8 cellular contexts compared by ENCODE assay signal in genomic region chr4:37648084-37648817, GRCh38. TPM values are rescaled to one million over a fixed set of nuclear protein-coding genes. Genes with fewer than 3 reads are reported as not detected.
DNase-seq lines count a peak whose midpoint lies in the region; ATAC-seq and TF ChIP-seq lines count a peak whose summit lies in the region.

No MANE protein-coding gene starts in this region.

- TF ChIP-seq CTCF in endodermal cell (conservative IDR thresholded peaks at IDR 0.05) (no peak), omental fat pad (IDR thresholded peaks at IDR 0.05) (no peak)

- no peak overlapping the region for H3K4me3 Mint-ChIP-seq in endodermal cell
- H3K4me3 Mint-ChIP-seq in activated CD8-positive, alpha-beta T cell treated with anti-CD3 and anti-CD28 coated beads, Interleukin-2, amount 10 ng/mL, durations not matched to agents 7 days and 5 days: no peak overlapping the region

- CTCF ChIA-PET in activated CD8-positive, alpha-beta T cell treated with anti-CD3 and anti-CD28 coated beads, Interleukin-2, amount 10 ng/mL, durations not matched to agents 7 days and 5 days (lab: Charles Lee): no interaction called here

- DNase-seq in EH (ENCODE audit: low read depth) (peak; percentile 93), NCI-H460 (ENCODE audit: extremely low read depth, low read depth) (peak; percentile 88), endodermal cell (peak; percentile 89), omental fat pad (ENCODE audit: low spot score) (peak; percentile 28), NCI-H1092 (lab: John Stamatoyannopoulos, UW) (no peak)
- no peak for DNase-seq in activated CD8-positive, alpha-beta T cell treated with anti-CD3 and anti-CD28 coated beads, Interleukin-2, amount 10 ng/mL, durations not matched to agents 7 days and 5 days
- no peak for DNase-seq in stimulated activated naive CD4-positive, alpha-beta T cell (lab: John Stamatoyannopoulos, UW)

- WGBS in endodermal cell (ENCODE audit: insufficient coverage in 1 of 2, insufficient read length in 1 of 2), 2 experiments: 75 to 94% methylated on average over 6 to 8 of the region's 8 CpGs

- peaks cover 2% of the 10 kb centered on the region for H3K27me3 Mint-ChIP-seq in endodermal cell (ENCODE audit: insufficient read depth)
- H3K27me3 Mint-ChIP-seq in activated CD8-positive, alpha-beta T cell treated with anti-CD3 and anti-CD28 coated beads, Interleukin-2, amount 10 ng/mL, durations not matched to agents 7 days and 5 days (ENCODE audit: low read depth): no peaks in the 10 kb centered on the region

- H3K36me3 Mint-ChIP-seq in endodermal cell (ENCODE audit: low read depth): peaks cover 15% of the 10 kb centered on the region
- H3K36me3 Mint-ChIP-seq in activated CD8-positive, alpha-beta T cell treated with anti-CD3 and anti-CD28 coated beads, Interleukin-2, amount 10 ng/mL, durations not matched to agents 7 days and 5 days (ENCODE audit: low read depth): peaks cover 68% of the 10 kb centered on the region

- no peak overlapping the region for H3K27ac ChIP-seq in endodermal cell (ENCODE audit: low read depth, low read length)

- H3K36me3 ChIP-seq in endodermal cell (ENCODE audit: control insufficient read depth, insufficient read depth, low read length): peaks cover 9% of the 10 kb centered on the region

- no peak overlapping the region for H3K4me3 ChIP-seq in endodermal cell (ENCODE audit: low read length)

- H3K9ac ChIP-seq in endodermal cell (ENCODE audit: extremely low read depth, low read length, poor library complexity, severe bottlenecking): no peak overlapping the region

- ATAC-seq in omental fat pad (ENCODE audit: low FRiP score) (peak; percentile 96), HG02798 (IDR thresholded peaks at IDR 0.05; ENCODE audit: poor library complexity, unreplicated experiment) (no peak)
- no peak for ATAC-seq in activated CD8-positive, alpha-beta T cell treated with anti-CD3 and anti-CD28 coated beads, Interleukin-2, amount 10 ng/mL, durations not matched to agents 7 days and 5 days

- H3K27me3 ChIP-seq in endodermal cell (ENCODE audit: control insufficient read depth, insufficient read depth, low read length, poor library complexity, severe bottlenecking): no peaks in the 10 kb centered on the region

- peaks cover 8% of the 10 kb centered on the region for H3K4me1 ChIP-seq in endodermal cell (ENCODE audit: control insufficient read depth, insufficient read depth, low read length)

- H3K9me3 Mint-ChIP-seq in endodermal cell: no peaks in the 10 kb centered on the region
- H3K9me3 Mint-ChIP-seq in activated CD8-positive, alpha-beta T cell treated with anti-CD3 and anti-CD28 coated beads, Interleukin-2, amount 10 ng/mL, durations not matched to agents 7 days and 5 days (ENCODE audit: insufficient read depth): no peaks in the 10 kb centered on the region

- POLR2A ChIA-PET in activated CD8-positive, alpha-beta T cell treated with anti-CD3 and anti-CD28 coated beads, Interleukin-2, amount 10 ng/mL, durations not matched to agents 7 days and 5 days (lab: Charles Lee): no interaction called here

- H3K27ac Mint-ChIP-seq in endodermal cell: peak overlapping the region; percentile 93
- no peak overlapping the region for H3K27ac Mint-ChIP-seq in activated CD8-positive, alpha-beta T cell treated with anti-CD3 and anti-CD28 coated beads, Interleukin-2, amount 10 ng/mL, durations not matched to agents 7 days and 5 days

- H3K9me3 ChIP-seq in endodermal cell (ENCODE audit: control insufficient read depth, low read length): no peaks in the 10 kb centered on the region

- peaks cover 38% of the 10 kb centered on the region for H3K4me1 Mint-ChIP-seq in endodermal cell
- H3K4me1 Mint-ChIP-seq in activated CD8-positive, alpha-beta T cell treated with anti-CD3 and anti-CD28 coated beads, Interleukin-2, amount 10 ng/mL, durations not matched to agents 7 days and 5 days (ENCODE audit: low read depth): peaks cover 11% of the 10 kb centered on the region

RNA-seq across cellular contexts. Expression of gene RELL1, which starts 37.9 kb away (rescaled TPM):
- 19.0 and 21.7 TPM in 2 replicates for total RNA-seq in NCI-H460 (2014; rRNA removed; shearing (Covaris generic))
- 3.7 and 8.0 TPM in 2 replicates for polyA plus RNA-seq in NCI-H460 (2014; cell fraction: nucleus; rRNA removed)
- total RNA-seq in endodermal cell (10 to 100 TPM; 12.1 to 12.3 TPM), omental fat pad (100 to 1,000 TPM in 1 of 4 donors, 10 to 100 TPM in 3; 65.4 to 158 (median 82.5) TPM)
- polyA plus RNA-seq in endodermal cell (2013, experiment 1 of 2): 7.9 TPM
- 8.0 TPM for polyA plus RNA-seq in endodermal cell (2013, experiment 2 of 2)
- total RNA-seq in activated CD8-positive, alpha-beta T cell treated with anti-CD3 and anti-CD28 coated beads, Interleukin-2, amount 10 ng/mL, durations not matched to agents 7 days and 5 days: 10 to 100 TPM; 41.9 to 43.2 TPM

Comparison
In these comparisons a context has a peak if more than half of its experiments do, and no peak if none do; other contexts are left out.
1. DNase-seq: peak in EH (single experiment), NCI-H460 (single experiment), endodermal cell (single experiment) and omental fat pad (single experiment); none in NCI-H1092 (single experiment), activated CD8-positive, alpha-beta T cell treated with anti-CD3 and anti-CD28 coated beads, Interleukin-2, amount 10 ng/mL, durations not matched to agents 7 days and 5 days (single experiment) and stimulated activated naive CD4-positive, alpha-beta T cell (0 of 6).